ENCODE assay signal across 8 cellular contexts in the genomic region with DNA sequence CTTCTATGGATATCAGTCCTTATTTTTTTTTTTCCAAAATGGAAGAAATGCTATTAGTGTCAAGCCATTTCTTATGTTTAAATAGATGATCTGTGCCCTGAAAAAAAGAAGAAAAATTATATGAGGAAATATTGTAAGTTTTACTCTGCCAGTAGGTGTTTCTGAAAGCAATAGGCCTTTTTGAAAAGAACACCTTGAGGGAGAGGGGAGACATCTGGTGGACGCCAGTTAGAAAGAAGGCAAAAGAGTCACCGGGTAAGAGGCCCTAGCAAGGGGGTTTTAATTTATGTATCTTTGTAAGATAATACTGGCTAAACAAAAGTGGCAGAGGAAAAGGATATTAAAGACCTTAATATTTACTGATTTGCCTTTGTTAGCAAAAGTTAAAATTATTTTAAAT. TPM values are rescaled to one million over a fixed set of nuclear protein-coding genes. Genes with fewer than 3 reads are reported as not detected.
A peak's percentile ranks its signal among the peaks of the same experiment; 100 is the strongest.
DNase-seq lines count a peak whose midpoint lies in the region.

No MANE protein-coding gene starts in this region.

- H2BK120ac ChIP-seq in mesenchymal stem cell (ENCODE audit: low read depth, low read length) = no peak overlapping the region

- no peak overlapping the region for H3K27ac ChIP-seq in mesenchymal stem cell (ENCODE audit: low read length, poor library complexity, severe bottlenecking)

- no peak overlapping the region for H3K4me2 ChIP-seq in mesenchymal stem cell (ENCODE audit: low read length, poor library complexity, severe bottlenecking)

- peaks cover 0 to 3% of the 10 kb centered on the region in 2 experiments for H3K27me3 ChIP-seq in mesenchymal stem cell (ENCODE audit: control insufficient read depth in 1 of 2, insufficient read depth in 1 of 2, low read length in 2 of 2)

- H3K79me1 ChIP-seq in mesenchymal stem cell (replicated peaks; ENCODE audit: low read length, poor library complexity, severe bottlenecking) = no peaks in the 10 kb centered on the region

- WGBS in mesenchymal stem cell = 18% methylated on average over 2 of the region's 2 CpGs

- H2BK15ac ChIP-seq in mesenchymal stem cell (ENCODE audit: low read depth, poor library complexity, severe bottlenecking) = no peak overlapping the region

- H2BK5ac ChIP-seq in mesenchymal stem cell (ENCODE audit: low read depth, low read length, poor library complexity, severe bottlenecking) = no peak overlapping the region

- H3K23ac ChIP-seq in mesenchymal stem cell (ENCODE audit: low read length in 2 of 2) = no peak overlapping the region

- H3K14ac ChIP-seq in mesenchymal stem cell (ENCODE audit: low read length in 2 of 2) = no peak overlapping the region

- no peak overlapping the region for H2AFZ ChIP-seq in mesenchymal stem cell (ENCODE audit: low read depth, low read length)

- DNase-seq in EL = peak; percentile 13
- DNase-seq in KG1 (lab: John Stamatoyannopoulos, UW) = peak; percentile 3
- peak; percentile 17 for DNase-seq in amniotic epithelial cell (ENCODE audit: low read depth)
- peak; percentile 13 for DNase-seq in mesenchymal stem cell
- DNase-seq in NCI-H345 (lab: John Stamatoyannopoulos, UW) = no peak
- no peak for DNase-seq in NOMO-1 treated with dmso at 0.1 percent for 144 hours (lab: John Stamatoyannopoulos, UW; ENCODE audit: unreplicated experiment)
- no peak for DNase-seq in AG08396 (ENCODE audit: low spot score)
- DNase-seq in activated naive CD4-positive, alpha-beta T cell treated with anti-CD3 and anti-CD28 coated beads, Interleukin-2, amount 50 U/mL, for 16 hours = no peak

- H4K91ac ChIP-seq in mesenchymal stem cell (ENCODE audit: low read length) = no peak overlapping the region

- H2AK5ac ChIP-seq in mesenchymal stem cell (ENCODE audit: low read length, severe bottlenecking) = no peak overlapping the region

- H3K4ac ChIP-seq in mesenchymal stem cell (ENCODE audit: low read depth in 1 of 2, low read length in 2 of 2) = no peak overlapping the region

- H3K36me3 ChIP-seq in mesenchymal stem cell (ENCODE audit: control insufficient read depth in 1 of 2, insufficient read depth in 2 of 2, low read depth in 1 of 2, low read length in 2 of 2) = no peaks in the 10 kb centered on the region

- H2BK12ac ChIP-seq in mesenchymal stem cell (ENCODE audit: low read length in 2 of 2) = no peak overlapping the region

- no peak overlapping the region for H3K4me3 ChIP-seq in mesenchymal stem cell (ENCODE audit: insufficient read depth in 1 of 2, low read depth in 1 of 2, low read length in 2 of 2)

- no peaks in the 10 kb centered on the region for H3K9me3 ChIP-seq in mesenchymal stem cell (ENCODE audit: control insufficient read depth, low read length)

- no peaks in the 10 kb centered on the region for H3K4me1 ChIP-seq in mesenchymal stem cell (ENCODE audit: control insufficient read depth, insufficient read depth, low read depth, low read length)

- H3K9ac ChIP-seq in mesenchymal stem cell (ENCODE audit: low read length) = no peak overlapping the region

- no peak overlapping the region for H3K18ac ChIP-seq in mesenchymal stem cell (ENCODE audit: low read depth in 1 of 2, low read length in 2 of 2)

- no peak overlapping the region for H4K8ac ChIP-seq in mesenchymal stem cell (ENCODE audit: low read length)

RNA-seq across cellular contexts. Expression of a gene that starts 56.1 kb away (rescaled TPM):
- not detected for polyA plus RNA-seq in mesenchymal stem cell (2013, experiment 1 of 2)
- not detected for polyA plus RNA-seq in mesenchymal stem cell (2013, experiment 2 of 2)

Comparison
In these comparisons a context has a peak if more than half of its experiments do, and no peak if none do; other contexts are left out.
1. DNase-seq: peak in EL (single experiment), KG1 (single experiment), amniotic epithelial cell (single experiment) and mesenchymal stem cell (single experiment); none in NCI-H345 (single experiment), NOMO-1 treated with dmso at 0.1 percent for 144 hours (single experiment), AG08396 (single experiment) and activated naive CD4-positive, alpha-beta T cell treated with anti-CD3 and anti-CD28 coated beads, Interleukin-2, amount 50 U/mL, for 16 hours (single experiment).